6 cellular contexts compared by ENCODE assay signal in genomic region chr19:46766569-46767317, GRCh38. TPM values are rescaled to one million over a fixed set of nuclear protein-coding genes. Genes with fewer than 3 reads are reported as not detected.
DNase-seq lines count a peak whose midpoint lies in the region; ATAC-seq, FAIRE-seq and TF ChIP-seq lines count a peak whose summit lies in the region.

No MANE protein-coding gene starts in this region.

- TF ChIP-seq POLR2A in IMR-90 (IDR thresholded peaks at IDR 0.05; ENCODE audit: low read depth, low read length): no peak

- no peak overlapping the region for H4K8ac ChIP-seq in IMR-90 (ENCODE audit: low read depth in 2 of 2, low read length in 2 of 2)

- H3K4me3 ChIP-seq in IMR-90 (ENCODE audit: insufficient read depth, low read depth, low read length) (no peak overlapping the region), keratinocyte (ENCODE audit: control insufficient read depth in 2 of 3, extremely low read depth in 1 of 3, insufficient read depth in 2 of 3, low read depth in 1 of 3, low read length in 3 of 3) (no peak overlapping the region)

- peak overlapping the region; percentile 40 for H2AFZ ChIP-seq in IMR-90 (replicated peaks; ENCODE audit: low read length, poor library complexity)
- no peak overlapping the region for H2AFZ ChIP-seq in keratinocyte (ENCODE audit: control insufficient read depth, low read length)

- POLR2A ChIA-PET in IMR-90 (lab: Charles Lee; ENCODE audit: unreplicated experiment): interaction anchor here (0.6 kb wide), 1 partner anchor 262 kb away, joined by 6 read pairs; no protein-coding TSS in a partner anchor

- H3K4me1 ChIP-seq in IMR-90 (ENCODE audit: control insufficient read depth, insufficient read depth, low read length) (peaks cover 2% of the 10 kb centered on the region; the same call in 1 of the 2 replicates), keratinocyte (ENCODE audit: control insufficient read depth, extremely low read depth, insufficient read depth, low read length) (peaks cover 10% of the 10 kb centered on the region)

- in situ Hi-C loops in IMR-90 (cut with MboI; ENCODE audit: low sequenced_read_pairs): no loop called here

- no peak overlapping the region for H4K5ac ChIP-seq in IMR-90 (ENCODE audit: low read depth, low read length)

- H2AK9ac ChIP-seq in IMR-90 (replicated peaks; ENCODE audit: low read depth, low read length, poor library complexity): peak overlapping the region; percentile 28

- H3K79me1 ChIP-seq in IMR-90 (ENCODE audit: low read depth in 1 of 2, low read length in 2 of 2): no peaks in the 10 kb centered on the region; a peak in 1 of 4 replicates

- H4K20me1 ChIP-seq in IMR-90 (ENCODE audit: insufficient read depth, low read length): no peaks in the 10 kb centered on the region; the same call in 1 of the 2 replicates
- H4K20me1 ChIP-seq in keratinocyte (ENCODE audit: control insufficient read depth, extremely low read depth, insufficient read depth, low read length): no peaks in the 10 kb centered on the region

- CTCF ChIA-PET in IMR-90 (lab: Yijun Ruan, JAX): interaction anchor here (0.6 to 1.2 kb wide), 6 partner anchors 10 to 268 kb away, joined by 3 to 6 read pairs (median 3); no protein-coding TSS in a partner anchor

- H3K36me3 ChIP-seq in IMR-90 (ENCODE audit: control insufficient read depth, insufficient read depth, low read length): no peaks in the 10 kb centered on the region
- H3K36me3 ChIP-seq in keratinocyte (ENCODE audit: control insufficient read depth in 2 of 2, extremely low read depth in 1 of 2, insufficient read depth in 2 of 2, low read length in 2 of 2): no peaks in the 10 kb centered on the region

- BruUV-seq in IMR-90 (replicated peaks; lab: Mats Ljungman, UMichigan): no TSS peak

- TF ChIP-seq CTCF in 22Rv1 (IDR thresholded peaks at IDR 0.05) (peak; percentile 91), IMR-90 (conservative IDR thresholded peaks at IDR 0.05; ENCODE audit: low read depth, low read length) (peak; percentile 42), keratinocyte (optimal IDR thresholded peaks at IDR 0.05 in 1 of 3, IDR thresholded peaks at IDR 0.05 in 1 of 3, conservative IDR thresholded peaks at IDR 0.05 in 1 of 3; ENCODE audit: extremely low read depth in 1 of 3, insufficient read depth in 2 of 3, low read length in 3 of 3) (peak; percentile 77 to 93 (median 83))

- H4K91ac ChIP-seq in IMR-90 (ENCODE audit: insufficient read depth, low read depth, low read length): no peak overlapping the region

- dilution Hi-C loops in IMR-90 (cut with HindIII; ENCODE audit: low sequenced_read_pairs, unreplicated experiment): no loop called here
- dilution Hi-C loops in keratinocyte (cut with MboI; ENCODE audit: extremely low pct_ligation_motif_present, low sequenced_read_pairs): no loop called here

- no peak overlapping the region for H3K14ac ChIP-seq in IMR-90 (replicated peaks; ENCODE audit: low read depth, low read length)

- no peak overlapping the region for H2BK20ac ChIP-seq in IMR-90 (ENCODE audit: low read depth, low read length)

- no peak overlapping the region for H2BK5ac ChIP-seq in IMR-90 (ENCODE audit: low read depth, low read length, poor library complexity, severe bottlenecking)

- H3K4ac ChIP-seq in IMR-90 (ENCODE audit: low read depth, low read length): no peak overlapping the region

- no peak overlapping the region for H3K4me2 ChIP-seq in IMR-90 (ENCODE audit: low read depth, low read length)
- H3K4me2 ChIP-seq in keratinocyte (ENCODE audit: control insufficient read depth, extremely low read depth, insufficient read depth, low read depth, low read length): no peak overlapping the region

- H3K9me3 ChIP-seq in IMR-90 (ENCODE audit: control insufficient read depth, insufficient read depth, low read length): no peaks in the 10 kb centered on the region
- H3K9me3 ChIP-seq in keratinocyte (ENCODE audit: control insufficient read depth, low read depth, low read length): no peaks in the 10 kb centered on the region

- no peak overlapping the region for H3K56ac ChIP-seq in IMR-90 (ENCODE audit: extremely low read depth, insufficient read depth, low read length)

- no peak overlapping the region for H3K23ac ChIP-seq in IMR-90 (ENCODE audit: low read depth, low read length)

- intact Hi-C loops in IMR-90 (cut with micrococcal nuclease): no loop called here

- peak; percentile 26; the same call in 1 of the 2 replicates for TF ChIP-seq RAD21 in IMR-90 (IDR thresholded peaks at IDR 0.05; ENCODE audit: low read length)

- H2AK5ac ChIP-seq in IMR-90 (ENCODE audit: low read depth, low read length): no peak overlapping the region

- H3K9me1 ChIP-seq in IMR-90 (ENCODE audit: insufficient read depth, low read length): no peaks in the 10 kb centered on the region
- no peaks in the 10 kb centered on the region for H3K9me1 ChIP-seq in keratinocyte (ENCODE audit: control insufficient read depth, extremely low read depth, insufficient read depth, low read length)

- WGBS in IMR-90 (ENCODE audit: extremely low coverage in 2 of 2, insufficient read length in 1 of 2), 2 experiments: 37% methylated on average over 7 of the region's 18 CpGs; no CpG with 5 or more reads in 1 of the 2 experiments

- H2BK120ac ChIP-seq in IMR-90 (ENCODE audit: low read depth, low read length): no peak overlapping the region

- no peak for FAIRE-seq in keratinocyte (lab: Jason Lieb, UNC)

- ATAC-seq in IMR-90 (ENCODE audit: low read depth) (peak; percentile 68), GM21576 (IDR thresholded peaks at IDR 0.05; ENCODE audit: unreplicated experiment) (no peak)

- H3K79me2 ChIP-seq in keratinocyte (ENCODE audit: control insufficient read depth, insufficient read depth, low read length): no peaks in the 10 kb centered on the region

- H3K9ac ChIP-seq in IMR-90 (ENCODE audit: low read depth, low read length): no peak overlapping the region
- no peak overlapping the region for H3K9ac ChIP-seq in keratinocyte (ENCODE audit: control insufficient read depth, extremely low read depth, insufficient read depth, low read length)

- H3K27ac ChIP-seq in 22Rv1 (no peak overlapping the region), IMR-90 (ENCODE audit: insufficient read depth, low read length) (no peak overlapping the region), keratinocyte (ENCODE audit: control insufficient read depth, insufficient read depth, low read length) (no peak overlapping the region)

- DNase-seq in IMR-90: no peak
- peak; percentile 42 for DNase-seq in activated T-cell treated with anti-CD3 and anti-CD28 coated beads for 1 hour (ENCODE audit: low read depth)
- no peak for DNase-seq in keratinocyte (ENCODE audit: low read depth, low spot score)
- no peak for DNase-seq in HPDE6-E6E7 (ENCODE audit: extremely low spot score)

- H3K18ac ChIP-seq in IMR-90 (ENCODE audit: low read depth, low read length): no peak overlapping the region

- H3K27me3 ChIP-seq in IMR-90 (ENCODE audit: control insufficient read depth, insufficient read depth, low read length) (no peaks in the 10 kb centered on the region), keratinocyte (ENCODE audit: control insufficient read depth, extremely low read depth, insufficient read depth, low read length) (no peaks in the 10 kb centered on the region)

- no peak overlapping the region for H2BK15ac ChIP-seq in IMR-90 (ENCODE audit: low read depth, low read length)

RNA-seq across cellular contexts. Expression of gene STRN4, which starts 20.5 kb away (rescaled TPM):
- 36.7 and 37.8 TPM in 2 replicates for total RNA-seq in IMR-90 (2012; rRNA removed)
- polyA plus RNA-seq in IMR-90 (2012; rRNA removed): 112 and 127 TPM in 2 replicates
- polyA plus RNA-seq in IMR-90 (2012; cell fraction: cytosol; rRNA removed): 111 and 127 TPM in 2 replicates
- 158 and 365 TPM in 2 replicates for polyA plus RNA-seq in IMR-90 (2012; cell fraction: nucleus; rRNA removed; ENCODE audit: low replicate concordance)
- 37.3 to 57.0 TPM (median 45.8 TPM) in 3 replicates for polyA plus RNA-seq in keratinocyte
- polyA plus RNA-seq in keratinocyte (2011; ENCODE audit: low read depth): 59.7 TPM
- polyA plus RNA-seq in keratinocyte (2011; cell fraction: cytosol; rRNA removed): 42.0 and 88.9 TPM in 2 replicates
- 69.4 and 94.0 TPM in 2 replicates for polyA plus RNA-seq in keratinocyte (2011; cell fraction: nucleus; rRNA removed)
- polyA plus RNA-seq in keratinocyte (2012; ENCODE audit: low replicate concordance): 36.7 and 55.0 TPM in 2 replicates
- polyA minus RNA-seq in keratinocyte: 55.6 to 205 TPM (median 59.7 TPM) in 3 replicates
- 84.6 TPM for polyA minus RNA-seq in keratinocyte (2011; cell fraction: cytosol; rRNA and poly(A)+ RNA removed)
- 47.5 and 53.7 TPM in 2 replicates for polyA minus RNA-seq in keratinocyte (2011; cell fraction: nucleus; rRNA and poly(A)+ RNA removed)

RNA-seq across cellular contexts. Expression of gene FKRP, which starts 20.9 kb away (rescaled TPM):
- 5.8 and 6.1 TPM in 2 replicates for total RNA-seq in IMR-90 (2012; rRNA removed)
- polyA plus RNA-seq in IMR-90 (2012; rRNA removed) (25.3 and 28.5 TPM in 2 replicates), keratinocyte (6.1 to 12.6 TPM (median 6.1 TPM) in 3 replicates)
- polyA plus RNA-seq in IMR-90 (2012; cell fraction: cytosol; rRNA removed): 22.3 and 36.1 TPM in 2 replicates
- 50.3 and 64.5 TPM in 2 replicates for polyA plus RNA-seq in IMR-90 (2012; cell fraction: nucleus; rRNA removed; ENCODE audit: low replicate concordance)
- polyA plus RNA-seq in keratinocyte (2011; ENCODE audit: low read depth): 1.1 TPM
- polyA plus RNA-seq in keratinocyte (2011; cell fraction: cytosol; rRNA removed): 4.2 TPM in 2 replicates
- 24.1 and 28.5 TPM in 2 replicates for polyA plus RNA-seq in keratinocyte (2011; cell fraction: nucleus; rRNA removed)
- 7.8 and 13.2 TPM in 2 replicates for polyA plus RNA-seq in keratinocyte (2012; ENCODE audit: low replicate concordance)
- polyA minus RNA-seq in keratinocyte: 2.8 to 6.7 TPM (median 5.3 TPM) in 3 replicates
- polyA minus RNA-seq in keratinocyte (2011; cell fraction: cytosol; rRNA and poly(A)+ RNA removed): 3.6 TPM
- 9.9 and 19.3 TPM in 2 replicates for polyA minus RNA-seq in keratinocyte (2011; cell fraction: nucleus; rRNA and poly(A)+ RNA removed)

RNA-seq across cellular contexts. Expression of gene SLC1A5, which starts 21.7 kb away (rescaled TPM):
- 105 and 142 TPM in 2 replicates for total RNA-seq in IMR-90 (2012; rRNA removed)
- polyA plus RNA-seq in IMR-90 (2012; rRNA removed) (155 and 171 TPM in 2 replicates), keratinocyte (74.8 to 137 TPM (median 90.4 TPM) in 3 replicates)
- polyA plus RNA-seq in IMR-90 (2012; cell fraction: cytosol; rRNA removed): 117 and 213 TPM in 2 replicates
- polyA plus RNA-seq in IMR-90 (2012; cell fraction: nucleus; rRNA removed; ENCODE audit: low replicate concordance): 88.4 and 128 TPM in 2 replicates
- polyA plus RNA-seq in keratinocyte (2011; ENCODE audit: low read depth): 101 TPM
- 53.8 and 70.9 TPM in 2 replicates for polyA plus RNA-seq in keratinocyte (2011; cell fraction: cytosol; rRNA removed)
- 182 and 206 TPM in 2 replicates for polyA plus RNA-seq in keratinocyte (2011; cell fraction: nucleus; rRNA removed)
- polyA plus RNA-seq in keratinocyte (2012; ENCODE audit: low replicate concordance): 158 and 196 TPM in 2 replicates
- polyA minus RNA-seq in keratinocyte: 111 to 343 TPM (median 153 TPM) in 3 replicates
- polyA minus RNA-seq in keratinocyte (2011; cell fraction: cytosol; rRNA and poly(A)+ RNA removed): 98.0 TPM
- 134 and 156 TPM in 2 replicates for polyA minus RNA-seq in keratinocyte (2011; cell fraction: nucleus; rRNA and poly(A)+ RNA removed)

RNA-seq across cellular contexts. Expression of gene PRKD2, which starts 49.8 kb away (rescaled TPM):
- 9.9 and 10.0 TPM in 2 replicates for total RNA-seq in IMR-90 (2012; rRNA removed)
- polyA plus RNA-seq in IMR-90 (2012; rRNA removed): 18.8 and 19.6 TPM in 2 replicates
- 8.8 and 25.6 TPM in 2 replicates for polyA plus RNA-seq in IMR-90 (2012; cell fraction: cytosol; rRNA removed)
- 44.4 and 97.9 TPM in 2 replicates for polyA plus RNA-seq in IMR-90 (2012; cell fraction: nucleus; rRNA removed; ENCODE audit: low replicate concordance)
- polyA plus RNA-seq in keratinocyte: 9.9 to 29.0 TPM (median 13.4 TPM) in 3 replicates
- 29.0 TPM for polyA plus RNA-seq in keratinocyte (2011; ENCODE audit: low read depth)
- 14.5 and 18.8 TPM in 2 replicates for polyA plus RNA-seq in keratinocyte (2011; cell fraction: cytosol; rRNA removed)
- 35.6 and 42.7 TPM in 2 replicates for polyA plus RNA-seq in keratinocyte (2011; cell fraction: nucleus; rRNA removed)
- polyA plus RNA-seq in keratinocyte (2012; ENCODE audit: low replicate concordance): 43.1 and 43.3 TPM in 2 replicates
- polyA minus RNA-seq in keratinocyte: 20.6 to 53.9 TPM (median 27.4 TPM) in 3 replicates
- 31.3 TPM for polyA minus RNA-seq in keratinocyte (2011; cell fraction: cytosol; rRNA and poly(A)+ RNA removed)
- 36.9 and 42.0 TPM in 2 replicates for polyA minus RNA-seq in keratinocyte (2011; cell fraction: nucleus; rRNA and poly(A)+ RNA removed)
